ENCODE assay signal across 10 cellular contexts in the genomic region with DNA sequence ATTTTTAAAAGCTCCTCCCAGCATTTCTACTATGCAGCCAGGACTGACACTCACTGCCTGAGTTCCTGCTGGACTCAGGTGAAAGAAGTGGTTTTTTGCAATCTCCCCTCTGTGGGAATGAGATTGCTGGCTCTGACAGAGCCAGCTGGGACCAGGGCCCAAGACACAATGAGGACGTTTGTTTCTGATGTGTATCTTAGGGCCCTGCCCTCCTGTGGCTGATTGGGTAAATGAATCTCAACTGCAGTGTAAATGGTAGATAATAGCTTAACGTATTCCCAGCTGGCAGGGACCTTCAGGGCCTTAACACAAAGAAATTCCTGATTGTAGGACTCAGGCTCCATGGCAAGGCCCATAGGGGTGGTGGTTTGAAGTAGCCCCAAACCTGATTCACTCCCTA.
DNase-seq lines count a peak whose midpoint lies in the region; ATAC-seq and TF ChIP-seq lines count a peak whose summit lies in the region.
"Had no signal": no experiment of that assay in that cellular context is flagged by ENCODE, and none has a peak within 500 bp of the region (broad histone marks: within the 10 kb centered on the region; RNA-seq: fewer than 3 reads in every experiment).

No MANE protein-coding gene starts in this region.

- H3K27me3 ChIP-seq in dorsolateral prefrontal cortex, result peaks cover 0 to 89% (median 14%) of the 10 kb centered on the region in 45 donors
- H3K27me3 ChIP-seq: colonic mucosa, neutrophil had no signal

- DNase-seq in NCI-H1694 treated with DMSO at 0.1 percent for 48 hours (lab: John Stamatoyannopoulos, UW), result peak; percentile 4
- DNase-seq in NCI-H1694 (lab: John Stamatoyannopoulos, UW), result no peak
- peak; percentile 37 for DNase-seq in NCI-H2029 (lab: John Stamatoyannopoulos, UW)
- peak in 4 of 10 donors; percentile 19 to 50 (median 41) for DNase-seq in dorsolateral prefrontal cortex
- no peak for DNase-seq in retinal pigment epithelial cell (ENCODE audit: low read depth)
- no peak for DNase-seq in activated naive CD8-positive, alpha-beta T cell treated with anti-CD3 and anti-CD28 coated beads for 36 hours
- no peak for DNase-seq in MV-4-11 (lab: John Stamatoyannopoulos, UW)
- DNase-seq: colonic mucosa had no signal

- no peak for ATAC-seq in GM21723 (IDR thresholded peaks at IDR 0.05; ENCODE audit: unreplicated experiment)

- no peak overlapping the region for H3K4me3 ChIP-seq in dorsolateral prefrontal cortex
- no peak overlapping the region for H3K4me3 ChIP-seq in retinal pigment epithelial cell (ENCODE audit: low read length)
- H3K4me3 ChIP-seq: colonic mucosa had no signal

- no peaks in the 10 kb centered on the region for H3K36me3 Mint-ChIP-seq in activated naive CD8-positive, alpha-beta T cell treated with anti-CD3 and anti-CD28 coated beads for 36 hours

- H3K27ac Mint-ChIP-seq in activated naive CD8-positive, alpha-beta T cell treated with anti-CD3 and anti-CD28 coated beads for 36 hours, result no peak overlapping the region

- no peak overlapping the region for H3K4me3 Mint-ChIP-seq in activated naive CD8-positive, alpha-beta T cell treated with anti-CD3 and anti-CD28 coated beads for 36 hours

- peak in 33 of 56 donors; percentile 11 to 52 (median 27) for TF ChIP-seq CTCF in dorsolateral prefrontal cortex (IDR thresholded peaks at IDR 0.05 in 54 of 56, conservative IDR thresholded peaks at IDR 0.05 in 2 of 56; ENCODE audit: low read depth in 1 of 56, partially characterized antibody in 56 of 56)
- peak; percentile 34 for TF ChIP-seq CTCF in retinal pigment epithelial cell (conservative IDR thresholded peaks at IDR 0.05; ENCODE audit: low read depth, low read length)

- peak overlapping the region in 2 of 59 donors; percentile 7 to 53 for H3K27ac ChIP-seq in dorsolateral prefrontal cortex
- H3K27ac ChIP-seq: colonic mucosa, neutrophil had no signal

- no peaks in the 10 kb centered on the region for H3K9me3 Mint-ChIP-seq in activated naive CD8-positive, alpha-beta T cell treated with anti-CD3 and anti-CD28 coated beads for 36 hours

- H3K4me1 Mint-ChIP-seq in activated naive CD8-positive, alpha-beta T cell treated with anti-CD3 and anti-CD28 coated beads for 36 hours, result no peaks in the 10 kb centered on the region

- intact Hi-C loops in dorsolateral prefrontal cortex (cut with DNase I), result no loop called here

- no peaks in the 10 kb centered on the region for H3K27me3 Mint-ChIP-seq in activated naive CD8-positive, alpha-beta T cell treated with anti-CD3 and anti-CD28 coated beads for 36 hours

Comparison
In these comparisons a context has a peak if more than half of its experiments do, and no peak if none do; other contexts are left out.
1. DNase-seq: peak in NCI-H1694 treated with DMSO at 0.1 percent for 48 hours (single experiment) and NCI-H2029 (single experiment); none in NCI-H1694 (single experiment), retinal pigment epithelial cell (single experiment), activated naive CD8-positive, alpha-beta T cell treated with anti-CD3 and anti-CD28 coated beads for 36 hours (single experiment) and MV-4-11 (single experiment).